In the genomic region with DNA sequence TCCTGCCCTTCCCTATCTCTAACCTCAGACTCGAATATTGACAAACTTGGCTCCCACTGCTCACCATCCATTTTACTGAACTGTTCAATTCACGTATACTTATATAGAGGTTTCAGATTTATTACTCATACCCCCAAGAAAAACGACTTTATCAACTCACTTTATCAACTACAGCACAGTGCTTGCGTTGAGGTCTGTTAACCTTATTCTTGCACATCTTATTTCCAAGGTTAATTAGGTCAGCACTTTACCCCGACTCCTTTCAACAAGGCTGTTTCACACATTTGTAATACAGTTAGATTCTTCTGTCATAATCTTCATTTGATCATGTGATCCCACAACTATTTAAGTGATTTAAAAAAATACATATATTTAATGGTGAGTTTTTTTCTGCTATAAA, we compare ENCODE assay signal across 25 cellular contexts.
A peak's percentile ranks its signal among the peaks of the same experiment; 100 is the strongest.
DNase-seq lines count a peak whose midpoint lies in the region; ATAC-seq and TF ChIP-seq lines count a peak whose summit lies in the region.
"Had no signal": no experiment of that assay in that cellular context is flagged by ENCODE, and none has a peak within 500 bp of the region (broad histone marks: within the 10 kb centered on the region; RNA-seq: fewer than 3 reads in every experiment).

No MANE protein-coding gene starts in this region.

- no peak overlapping the region for H3K27ac ChIP-seq in CD4-positive, alpha-beta memory T cell (ENCODE audit: low read depth, low read length)
- H3K27ac ChIP-seq in body of pancreas: no peak overlapping the region
- H3K27ac ChIP-seq: BLaER1, KMS-11, SJSA1 had no signal

- H3K27me3 ChIP-seq in CD4-positive, alpha-beta memory T cell (ENCODE audit: insufficient read depth, low read length): no peaks in the 10 kb centered on the region
- H3K27me3 ChIP-seq in body of pancreas: no peaks in the 10 kb centered on the region
- H3K27me3 ChIP-seq: BLaER1, SJSA1 had no signal

- POLR2A ChIA-PET in CD4-positive, alpha-beta memory T cell (lab: Charles Lee; ENCODE audit: partially characterized antibody): no interaction called here

- H3K9me3 ChIP-seq in CD4-positive, alpha-beta memory T cell (ENCODE audit: control insufficient read depth in 1 of 2, low read length in 2 of 2): no peaks in the 10 kb centered on the region
- no peaks in the 10 kb centered on the region for H3K9me3 ChIP-seq in T-helper 17 cell (ENCODE audit: control insufficient read depth, low read length, poor library complexity, severe bottlenecking)
- no peaks in the 10 kb centered on the region for H3K9me3 ChIP-seq in body of pancreas
- H3K9me3 ChIP-seq: BLaER1, HAP-1, SJSA1 had no signal

- no peaks in the 10 kb centered on the region for H3K27me3 Mint-ChIP-seq in activated CD8-positive, alpha-beta memory T cell treated with anti-CD3 and anti-CD28 coated beads, Interleukin-2, amount 10 ng/mL, durations not matched to agents 7 days and 5 days
- no peaks in the 10 kb centered on the region for H3K27me3 Mint-ChIP-seq in CD4-positive, alpha-beta memory T cell
- no peaks in the 10 kb centered on the region for H3K27me3 Mint-ChIP-seq in T-helper 17 cell
- H3K27me3 Mint-ChIP-seq in activated naive CD8-positive, alpha-beta T cell treated with anti-CD3 and anti-CD28 coated beads, Interleukin-2, amount 50 U/mL, for 24 hours: no peaks in the 10 kb centered on the region
- H3K27me3 Mint-ChIP-seq: CD4-positive, alpha-beta T cell had no signal

- peaks cover 49% of the 10 kb centered on the region for H3K4me1 ChIP-seq in CD4-positive, alpha-beta memory T cell (ENCODE audit: insufficient read depth, low read length)
- no peaks in the 10 kb centered on the region for H3K4me1 ChIP-seq in body of pancreas
- H3K4me1 ChIP-seq: BLaER1, HAP-1 had no signal

- no peak for ATAC-seq in activated CD8-positive, alpha-beta memory T cell treated with anti-CD3 and anti-CD28 coated beads, Interleukin-2, amount 10 ng/mL, durations not matched to agents 7 days and 5 days
- ATAC-seq in T-helper 17 cell (peak; percentile 33), body of pancreas (no peak)
- no peak for ATAC-seq in activated naive CD8-positive, alpha-beta T cell treated with anti-CD3 and anti-CD28 coated beads, Interleukin-2, amount 50 U/mL, for 24 hours
- ATAC-seq: GM23338 had no signal

- H3K36me3 Mint-ChIP-seq in activated CD8-positive, alpha-beta memory T cell treated with anti-CD3 and anti-CD28 coated beads, Interleukin-2, amount 10 ng/mL, durations not matched to agents 7 days and 5 days: peaks cover 12% of the 10 kb centered on the region
- no peaks in the 10 kb centered on the region for H3K36me3 Mint-ChIP-seq in CD4-positive, alpha-beta memory T cell
- H3K36me3 Mint-ChIP-seq in T-helper 17 cell (ENCODE audit: low read depth): no peaks in the 10 kb centered on the region
- no peaks in the 10 kb centered on the region for H3K36me3 Mint-ChIP-seq in activated naive CD8-positive, alpha-beta T cell treated with anti-CD3 and anti-CD28 coated beads, Interleukin-2, amount 50 U/mL, for 24 hours (ENCODE audit: low read depth)

- H3K27ac Mint-ChIP-seq in activated CD8-positive, alpha-beta memory T cell treated with anti-CD3 and anti-CD28 coated beads, Interleukin-2, amount 10 ng/mL, durations not matched to agents 7 days and 5 days: peak overlapping the region; percentile 19
- peak overlapping the region in 4 of 7 donors; percentile 18 to 70 (median 38) for H3K27ac Mint-ChIP-seq in CD4-positive, alpha-beta memory T cell
- H3K27ac Mint-ChIP-seq in T-helper 17 cell: peak overlapping the region; percentile 1
- H3K27ac Mint-ChIP-seq in activated naive CD8-positive, alpha-beta T cell treated with anti-CD3 and anti-CD28 coated beads, Interleukin-2, amount 50 U/mL, for 24 hours: peak overlapping the region; percentile 40
- H3K27ac Mint-ChIP-seq: CD4-positive, alpha-beta T cell; GM23338; HFFc6 had no signal

- H3K4me3 ChIP-seq in CD4-positive, alpha-beta memory T cell (ENCODE audit: low read length in 2 of 2): no peak overlapping the region
- no peak overlapping the region for H3K4me3 ChIP-seq in body of pancreas
- H3K4me3 ChIP-seq: BLaER1, GM23338, HAP-1, SJSA1 had no signal

- H3K4me3 Mint-ChIP-seq in activated CD8-positive, alpha-beta memory T cell treated with anti-CD3 and anti-CD28 coated beads, Interleukin-2, amount 10 ng/mL, durations not matched to agents 7 days and 5 days: no peak overlapping the region
- peak overlapping the region in 2 of 8 donors; percentile 19 to 26 for H3K4me3 Mint-ChIP-seq in CD4-positive, alpha-beta memory T cell
- peak overlapping the region; percentile 13 for H3K4me3 Mint-ChIP-seq in T-helper 17 cell
- no peak overlapping the region for H3K4me3 Mint-ChIP-seq in activated naive CD8-positive, alpha-beta T cell treated with anti-CD3 and anti-CD28 coated beads, Interleukin-2, amount 50 U/mL, for 24 hours
- H3K4me3 Mint-ChIP-seq: CD4-positive, alpha-beta T cell; GM23338; HFFc6 had no signal

- intact Hi-C loops in CD4-positive, alpha-beta memory T cell (cut with micrococcal nuclease): no loop called here
- intact Hi-C loops in body of pancreas (cut with DNase I): no loop called here

- no peak for TF ChIP-seq POLR2A in body of pancreas (IDR thresholded peaks at IDR 0.05)

- H3K9me3 Mint-ChIP-seq in activated CD8-positive, alpha-beta memory T cell treated with anti-CD3 and anti-CD28 coated beads, Interleukin-2, amount 10 ng/mL, durations not matched to agents 7 days and 5 days (ENCODE audit: low read depth): no peaks in the 10 kb centered on the region
- no peaks in the 10 kb centered on the region for H3K9me3 Mint-ChIP-seq in CD4-positive, alpha-beta memory T cell
- no peaks in the 10 kb centered on the region for H3K9me3 Mint-ChIP-seq in activated naive CD8-positive, alpha-beta T cell treated with anti-CD3 and anti-CD28 coated beads, Interleukin-2, amount 50 U/mL, for 24 hours
- H3K9me3 Mint-ChIP-seq: CD4-positive, alpha-beta T cell; GM23338; HFFc6 had no signal

- DNase-seq in activated CD8-positive, alpha-beta memory T cell treated with anti-CD3 and anti-CD28 coated beads, Interleukin-2, amount 10 ng/mL, durations not matched to agents 7 days and 5 days: no peak
- no peak for DNase-seq in activated CD8-positive, alpha-beta memory T cell treated with anti-CD3 and anti-CD28 coated beads for 24 hours
- peak in 1 of 5 donors; percentile 38 for DNase-seq in CD4-positive, alpha-beta memory T cell
- DNase-seq in T-helper 17 cell: no peak
- DNase-seq in activated naive CD8-positive, alpha-beta T cell treated with anti-CD3 and anti-CD28 coated beads, Interleukin-2, amount 50 U/mL, for 24 hours: no peak
- no peak for DNase-seq in A172 (ENCODE audit: low spot score)
- no peak for DNase-seq in body of pancreas
- DNase-seq in HPDE6-E6E7 (ENCODE audit: extremely low spot score): no peak
- DNase-seq: CD4-positive, alpha-beta T cell; COR-L47; HFFc6; IMR-90; MM.1S; NCI-H1417; NCI-H1694; NCI-H2029 treated with DMSO at 0.1 percent for 48 hours; NCI-H2227 treated with DMSO at 0.1 percent for 48 hours; NCI-H526 treated with DMSO at 0.1 percent for 48 hours; Right ventricle myocardium superior; RPMI8226 had no signal

- peaks cover 55% of the 10 kb centered on the region for H3K4me1 Mint-ChIP-seq in activated CD8-positive, alpha-beta memory T cell treated with anti-CD3 and anti-CD28 coated beads, Interleukin-2, amount 10 ng/mL, durations not matched to agents 7 days and 5 days
- peaks cover 41 to 60% (median 45%) of the 10 kb centered on the region in 4 donors for H3K4me1 Mint-ChIP-seq in CD4-positive, alpha-beta memory T cell
- H3K4me1 Mint-ChIP-seq in T-helper 17 cell: peaks cover 45% of the 10 kb centered on the region
- peaks cover 56% of the 10 kb centered on the region for H3K4me1 Mint-ChIP-seq in activated naive CD8-positive, alpha-beta T cell treated with anti-CD3 and anti-CD28 coated beads, Interleukin-2, amount 50 U/mL, for 24 hours
- H3K4me1 Mint-ChIP-seq: GM23338 had no signal

- CTCF ChIA-PET in activated CD8-positive, alpha-beta memory T cell treated with anti-CD3 and anti-CD28 coated beads, Interleukin-2, amount 10 ng/mL, durations not matched to agents 7 days and 5 days (lab: Charles Lee): no interaction called here
- CTCF ChIA-PET in CD4-positive, alpha-beta memory T cell (lab: Charles Lee; ENCODE audit: partially characterized antibody): no interaction called here

- H3K36me3 ChIP-seq in CD4-positive, alpha-beta memory T cell (ENCODE audit: insufficient read depth, low read length): no peaks in the 10 kb centered on the region
- H3K36me3 ChIP-seq in body of pancreas (replicated peaks in 1 of 2; ENCODE audit: insufficient read depth in 1 of 2, low read depth in 2 of 2): no peaks in the 10 kb centered on the region
- H3K36me3 ChIP-seq: BLaER1, HAP-1, SJSA1 had no signal

- 73 to 74% methylated on average over 5 of the region's 5 CpGs for WGBS in body of pancreas, 2 donors

- no peak for TF ChIP-seq CTCF in body of pancreas (IDR thresholded peaks at IDR 0.05)
